In genomic region chr13:50634339-50634738, GRCh38 we compare ENCODE assay signal across 24 cellular contexts.
"Had no signal": no experiment of that assay in that cellular context is flagged by ENCODE, and none has a peak within 500 bp of the region (broad histone marks: within the 10 kb centered on the region; RNA-seq: fewer than 3 reads in every experiment).

No MANE protein-coding gene starts in this region.

- H3K9me3 ChIP-seq: esophagus muscularis mucosa, gastroesophageal sphincter, heart left ventricle, left lung, pancreas, right lobe of liver, testis, tibial artery, upper lobe of left lung had no signal

- H3K27me3 ChIP-seq: esophagus muscularis mucosa, foreskin keratinocyte, gastroesophageal sphincter, heart left ventricle, hepatocyte, left lung, pancreas, right lobe of liver, testis, tibial artery, upper lobe of left lung had no signal

- H3K79me2 ChIP-seq: hepatocyte had no signal

- H3K27me3 Mint-ChIP-seq: naive thymus-derived CD8-positive, alpha-beta T cell had no signal

- FAIRE-seq: colon, pancreas, small intestine, urothelium cell line had no signal

- H3K4me1 ChIP-seq: esophagus muscularis mucosa, foreskin keratinocyte, gastroesophageal sphincter, pancreas, tibial artery had no signal

- H3K4me2 ChIP-seq: hepatocyte had no signal

- H3K9me3 Mint-ChIP-seq: naive thymus-derived CD8-positive, alpha-beta T cell had no signal

- DNase-seq: dermis blood vessel endothelial cell; effector memory CD4-positive, alpha-beta T cell; foreskin keratinocyte; heart left ventricle; left cardiac atrium; left lung; mesendoderm; midbrain; naive thymus-derived CD8-positive, alpha-beta T cell; pancreas; right lobe of liver; small intestine; stimulated activated CD4-positive, alpha-beta T cell treated with anti-CD3 and anti-CD28 coated beads, Interleukin-15, amount 100 ng/mL, for 24 hours; stimulated activated CD4-positive, alpha-beta T cell treated with anti-CD3 and anti-CD28 coated beads, Interleukin-2, amount 100 ng/mL, for 48 hours; stimulated activated naive CD4-positive, alpha-beta T cell treated with Interleukin-2 at 50 U/mL for 16 hours; substantia nigra; testis; tibial artery; upper lobe of left lung had no signal

- H3K27ac ChIP-seq: esophagus muscularis mucosa, foreskin keratinocyte, gastroesophageal sphincter, hepatocyte, pancreas, right lobe of liver, tibial artery had no signal

- ATAC-seq: foreskin keratinocyte; gastroesophageal sphincter; heart left ventricle; left cardiac atrium; left lung; naive thymus-derived CD8-positive, alpha-beta T cell; pancreas; right lobe of liver had no signal

- H3K4me3 ChIP-seq: esophagus muscularis mucosa, gastroesophageal sphincter, heart left ventricle, hepatocyte, left lung, pancreas, right lobe of liver, testis, tibial artery, upper lobe of left lung had no signal

- H3K4me3 Mint-ChIP-seq: naive thymus-derived CD8-positive, alpha-beta T cell had no signal

- H3K36me3 Mint-ChIP-seq: naive thymus-derived CD8-positive, alpha-beta T cell had no signal

- H3K36me3 ChIP-seq: esophagus muscularis mucosa, gastroesophageal sphincter, heart left ventricle, left lung, pancreas, right lobe of liver, tibial artery, upper lobe of left lung had no signal
